Comparison of ENCODE assay signal across 31 cellular contexts in genomic region chr20:1315804-1316203, GRCh38. TPM values are rescaled to one million over a fixed set of nuclear protein-coding genes. Genes with fewer than 3 reads are reported as not detected.
"Had no signal": no experiment of that assay in that cellular context is flagged by ENCODE, and none has a peak within 500 bp of the region (broad histone marks: within the 10 kb centered on the region; RNA-seq: fewer than 3 reads in every experiment).

No MANE protein-coding gene starts in this region.

- H3K27ac ChIP-seq: adrenal gland, ascending aorta, body of pancreas, brain microvascular endothelial cell, breast epithelium, cardiac muscle cell had no signal

- ATAC-seq: activated naive CD4-positive, alpha-beta T cell treated with anti-CD3 and anti-CD28 coated beads, Interleukin-2, amount 50 U/mL, for 72 hours; activated naive CD8-positive, alpha-beta T cell treated with anti-CD3 and anti-CD28 coated beads, Interleukin-2, amount 50 U/mL, for 24 hours; activated T-cell treated with anti-CD3 and anti-CD28 coated beads, Interleukin-2, amount 50 U/mL, for 4 hours; activated T-cell treated with anti-CD3 and anti-CD28 coated beads, Interleukin-2, amount 50 U/mL, for 72 hours; activated T-helper 17 cell treated with anti-CD3 and anti-CD28 coated beads, Interleukin-2, amount 50 U/mL, for 72 hours; body of pancreas had no signal

- H3K9me3 ChIP-seq: adrenal gland, ascending aorta, body of pancreas, breast epithelium had no signal

- H3K4me3 ChIP-seq: adrenal gland, ascending aorta, body of pancreas, breast epithelium, cardiac muscle cell had no signal

- FAIRE-seq: bronchial epithelial cell had no signal

- H3K36me3 ChIP-seq: adrenal gland, ascending aorta, brain microvascular endothelial cell, breast epithelium, cardiac muscle cell had no signal

- DNase-seq: activated effector memory CD4-positive, alpha-beta T cell treated with anti-CD3 and anti-CD28 coated beads, Interleukin-2, amount 50 U/mL, for 16 hours; activated effector memory CD4-positive, alpha-beta T cell treated with Interleukin-2 at 50 U/mL for 16 hours; activated gamma-delta T cell; activated gamma-delta T cell treated with Interleukin-2 at 50 U/mL for 16 hours; activated naive CD4-positive, alpha-beta T cell; activated naive CD4-positive, alpha-beta T cell treated with anti-CD3 and anti-CD28 coated beads for 36 hours; activated naive CD4-positive, alpha-beta T cell treated with anti-CD3 and anti-CD28 coated beads, Interleukin-2, amount 10 ng/mL, durations not matched to agents 7 days and 5 days; activated naive CD4-positive, alpha-beta T cell treated with anti-CD3 and anti-CD28 coated beads, Interleukin-2, amount 50 U/mL, for 16 hours; activated naive CD4-positive, alpha-beta T cell treated with Interleukin-2 at 50 U/mL for 16 hours; activated naive CD8-positive, alpha-beta T cell treated with anti-CD3 and anti-CD28 coated beads for 36 hours; activated naive CD8-positive, alpha-beta T cell treated with anti-CD3 and anti-CD28 coated beads, Interleukin-2, amount 10 ng/mL, durations not matched to agents 7 days and 5 days; activated naive CD8-positive, alpha-beta T cell treated with anti-CD3 and anti-CD28 coated beads, Interleukin-2, amount 50 U/mL, for 24 hours; activated T-cell treated with anti-CD3 and anti-CD28 coated beads, Interleukin-2, amount 50 U/mL, for 24 hours; activated T-cell treated with anti-CD3 and anti-CD28 coated beads, Interleukin-2, amount 50 U/mL, for 4 hours; activated T-cell treated with anti-CD3 and anti-CD28 coated beads, Interleukin-2, amount 50 U/mL, for 48 hours; activated T-cell treated with anti-CD3 and anti-CD28 coated beads, Interleukin-2, amount 50 U/mL, for 72 hours; adrenal gland; amniotic stem cell; amygdala; anterior cingulate cortex; body of pancreas; brain microvascular endothelial cell; caudate nucleus; central memory CD4-positive, alpha-beta T cell; cerebellar nuclear complex had no signal

- H3K27me3 ChIP-seq: adrenal gland, ascending aorta, body of pancreas, brain microvascular endothelial cell, breast epithelium had no signal

RNA-seq across cellular contexts. Expression of gene SDCBP2, which starts 13.1 kb away (rescaled TPM):
- total RNA-seq: ascending aorta had no signal
